ENCODE assay signal across 25 cellular contexts in genomic region chr5:103502651-103503050, GRCh38.
"Had no signal": no experiment of that assay in that cellular context is flagged by ENCODE, and none has a peak within 500 bp of the region (broad histone marks: within the 10 kb centered on the region; RNA-seq: fewer than 3 reads in every experiment).

No MANE protein-coding gene starts in this region.

- H3K9me3 ChIP-seq: adrenal gland, body of pancreas had no signal

- H3K36me3 ChIP-seq: adrenal gland, breast epithelium had no signal

- ATAC-seq: activated CD4-positive, alpha-beta T cell treated with anti-CD3 and anti-CD28 coated beads for 36 hours; activated CD4-positive, CD25-positive, alpha-beta regulatory T cell treated with anti-CD3 and anti-CD28 coated beads, Interleukin-2, amount 50 U/mL, for 24 hours; activated CD8-positive, alpha-beta T cell treated with anti-CD3 and anti-CD28 coated beads, Interleukin-2, amount 10 ng/mL, durations not matched to agents 7 days and 5 days; body of pancreas had no signal

- H3K4me1 ChIP-seq: breast epithelium had no signal

- H3K27me3 ChIP-seq: adrenal gland, body of pancreas, breast epithelium had no signal

- H3K27ac ChIP-seq: adrenal gland, body of pancreas, breast epithelium had no signal

- FAIRE-seq: astrocyte, TTC549 had no signal

- H3K4me3 ChIP-seq: adrenal gland, body of pancreas, breast epithelium had no signal

- DNase-seq: activated CD4-positive, alpha-beta T cell treated with anti-CD3 and anti-CD28 coated beads for 36 hours; activated CD4-positive, alpha-beta T cell treated with anti-CD3 and anti-CD28 coated beads, Interleukin-2, amount 10 ng/mL, durations not matched to agents 7 days and 5 days; activated CD4-positive, alpha-beta T cell treated with anti-CD3 and anti-CD28 coated beads, Interleukin-2, amount 50 U/mL, for 48 hours; activated CD8-positive, alpha-beta T cell treated with anti-CD3 and anti-CD28 coated beads, Interleukin-2, amount 10 ng/mL, durations not matched to agents 7 days and 5 days; activated gamma-delta T cell; activated naive CD4-positive, alpha-beta T cell treated with Interleukin-2 at 50 U/mL for 16 hours; activated naive CD8-positive, alpha-beta T cell treated with anti-CD3 and anti-CD28 coated beads, Interleukin-2, amount 10 ng/mL, durations not matched to agents 7 days and 5 days; activated T-cell treated with anti-CD3 and anti-CD28 coated beads, Interleukin-2, amount 50 U/mL, for 24 hours; adrenal gland; body of pancreas; Karpas-422; KBM-7; NCI-H1048; NCI-H1436 treated with DMSO at 0.1 percent for 48 hours; NCI-H1694 treated with DMSO at 0.1 percent for 48 hours; NCI-H2029; NCI-H446; NCI-H510A treated with DMSO at 0.1 percent for 48 hours; NCI-H748 treated with DMSO at 0.1 percent for 48 hours; NK-92 treated with Interleukin-12 subunit alpha and Interleukin-12 subunit beta, amount 100 ng/mL, for 24 hours; Right ventricle myocardium superior had no signal
